In the genomic region with DNA sequence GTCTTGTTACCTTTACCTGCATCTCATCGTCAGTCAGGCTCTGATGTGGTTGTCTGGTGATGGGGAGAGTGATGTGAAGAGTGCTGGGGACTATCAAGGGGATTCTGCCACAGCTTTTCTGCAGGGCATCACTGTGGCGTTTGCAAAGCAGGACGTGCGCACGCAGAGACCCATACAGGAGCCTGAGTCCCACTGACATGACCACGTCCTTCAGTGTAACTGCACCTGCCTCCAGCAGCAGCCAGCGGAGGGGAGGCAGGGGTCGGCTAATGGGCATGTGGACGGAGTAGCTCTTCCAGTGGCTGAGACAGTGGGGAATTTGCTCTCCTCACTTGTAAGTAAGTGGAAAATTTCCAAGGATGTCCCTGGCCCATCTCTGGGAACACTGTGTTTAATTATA, we compare ENCODE assay signal across 38 cellular contexts. TPM values are rescaled to one million over a fixed set of nuclear protein-coding genes. Genes with fewer than 3 reads are reported as not detected.
"Had no signal": no experiment of that assay in that cellular context is flagged by ENCODE, and none has a peak within 500 bp of the region (broad histone marks: within the 10 kb centered on the region; RNA-seq: fewer than 3 reads in every experiment).

No MANE protein-coding gene starts in this region.

- H3K9me3 Mint-ChIP-seq: activated CD4-positive, alpha-beta T cell treated with anti-CD3 and anti-CD28 coated beads, Interleukin-2, amount 10 ng/mL, durations not matched to agents 7 days and 5 days; activated naive CD4-positive, alpha-beta T cell treated with anti-CD3 and anti-CD28 coated beads, Interleukin-2, amount 10 ng/mL, durations not matched to agents 7 days and 5 days; brain had no signal

- H3K4me3 Mint-ChIP-seq: activated CD4-positive, alpha-beta T cell treated with anti-CD3 and anti-CD28 coated beads, Interleukin-2, amount 10 ng/mL, durations not matched to agents 7 days and 5 days; activated CD8-positive, alpha-beta memory T cell treated with anti-CD3 and anti-CD28 coated beads, Interleukin-2, amount 10 ng/mL, durations not matched to agents 7 days and 5 days; activated naive CD4-positive, alpha-beta T cell treated with anti-CD3 and anti-CD28 coated beads, Interleukin-2, amount 10 ng/mL, durations not matched to agents 7 days and 5 days; activated naive CD8-positive, alpha-beta T cell; brain had no signal

- ATAC-seq: activated CD8-positive, alpha-beta memory T cell treated with anti-CD3 and anti-CD28 coated beads, Interleukin-2, amount 10 ng/mL, durations not matched to agents 7 days and 5 days; PC-3 had no signal

- H3K4me1 Mint-ChIP-seq: activated CD4-positive, alpha-beta T cell treated with anti-CD3 and anti-CD28 coated beads, Interleukin-2, amount 10 ng/mL, durations not matched to agents 7 days and 5 days; activated CD8-positive, alpha-beta memory T cell treated with anti-CD3 and anti-CD28 coated beads, Interleukin-2, amount 10 ng/mL, durations not matched to agents 7 days and 5 days; activated naive CD4-positive, alpha-beta T cell treated with anti-CD3 and anti-CD28 coated beads, Interleukin-2, amount 10 ng/mL, durations not matched to agents 7 days and 5 days had no signal

- DNase-seq: activated CD4-positive, alpha-beta T cell treated with anti-CD3 and anti-CD28 coated beads for 1 hour; activated CD4-positive, alpha-beta T cell treated with anti-CD3 and anti-CD28 coated beads, Interleukin-2, amount 10 ng/mL, durations not matched to agents 7 days and 5 days; activated CD4-positive, alpha-beta T cell treated with anti-CD3 and anti-CD28 coated beads, Interleukin-2, amount 50 U/mL, for 48 hours; activated CD4-positive, CD25-positive, alpha-beta regulatory T cell; activated CD8-positive, alpha-beta memory T cell treated with anti-CD3 and anti-CD28 coated beads for 24 hours; activated CD8-positive, alpha-beta memory T cell treated with anti-CD3 and anti-CD28 coated beads, Interleukin-2, amount 10 ng/mL, durations not matched to agents 7 days and 5 days; activated CD8-positive, alpha-beta memory T cell treated with anti-CD3 and anti-CD28 coated beads, Interleukin-2, amount 50 U/mL, for 48 hours; activated effector memory CD4-positive, alpha-beta T cell treated with Interleukin-2 at 50 U/mL for 16 hours; activated naive CD4-positive, alpha-beta T cell treated with anti-CD3 and anti-CD28 coated beads, Interleukin-2, amount 10 ng/mL, durations not matched to agents 7 days and 5 days; activated T-cell treated with anti-CD3 and anti-CD28 coated beads, Interleukin-2, amount 50 U/mL, for 48 hours; caudate nucleus; cerebellar nuclear complex; MM.1S; MV-4-11; NCI-H1092; NCI-H1436 treated with DMSO at 0.1 percent for 48 hours; NCI-H187; NCI-H2029 treated with DMSO at 0.1 percent for 48 hours; NCI-H2107; NCI-H2171; NCI-H510A; NCI-H526; NCI-H748 treated with DMSO at 0.1 percent for 48 hours; NK-92 treated with Interleukin-12 subunit alpha and Interleukin-12 subunit beta, amount 100 ng/mL, for 24 hours; PC-3; Peyer's patch; RPMI8226; SIG-M5; SW 1271; T-helper 1 cell; T-helper 2 cell; T-helper 9 cell; WERI-Rb-1 had no signal

- H3K27me3 ChIP-seq: Peyer's patch had no signal

- H3K9me3 ChIP-seq: Peyer's patch had no signal

- H3K27ac Mint-ChIP-seq: activated CD4-positive, alpha-beta T cell treated with anti-CD3 and anti-CD28 coated beads, Interleukin-2, amount 10 ng/mL, durations not matched to agents 7 days and 5 days; activated CD8-positive, alpha-beta memory T cell treated with anti-CD3 and anti-CD28 coated beads, Interleukin-2, amount 10 ng/mL, durations not matched to agents 7 days and 5 days; activated naive CD4-positive, alpha-beta T cell treated with anti-CD3 and anti-CD28 coated beads, Interleukin-2, amount 10 ng/mL, durations not matched to agents 7 days and 5 days; activated naive CD8-positive, alpha-beta T cell; brain had no signal

- H3K27ac ChIP-seq: KMS-11, Peyer's patch, WERI-Rb-1 had no signal

- H3K4me3 ChIP-seq: Peyer's patch had no signal

RNA-seq across cellular contexts. Expression of gene ALKAL2, which starts 6.5 kb away (rescaled TPM):
- total RNA-seq: activated CD4-positive, alpha-beta T cell treated with anti-CD3 and anti-CD28 coated beads, Interleukin-2, amount 10 ng/mL, durations not matched to agents 7 days and 5 days; activated CD8-positive, alpha-beta memory T cell treated with anti-CD3 and anti-CD28 coated beads, Interleukin-2, amount 10 ng/mL, durations not matched to agents 7 days and 5 days; bronchial epithelial cell; LHCN-M2; PC-3 had no signal
